Comparison of ENCODE assay signal across 1 cellular context in genomic region chr10:63464402-63465292, GRCh38.
TF ChIP-seq lines count a peak whose summit lies in the region.

No MANE protein-coding gene starts in this region.

TF ChIP-seq in IMR-90, 13 proteins besides CTCF, POLR2A, EP300 and RAD21:
- TF ChIP-seq, protein P1, sequence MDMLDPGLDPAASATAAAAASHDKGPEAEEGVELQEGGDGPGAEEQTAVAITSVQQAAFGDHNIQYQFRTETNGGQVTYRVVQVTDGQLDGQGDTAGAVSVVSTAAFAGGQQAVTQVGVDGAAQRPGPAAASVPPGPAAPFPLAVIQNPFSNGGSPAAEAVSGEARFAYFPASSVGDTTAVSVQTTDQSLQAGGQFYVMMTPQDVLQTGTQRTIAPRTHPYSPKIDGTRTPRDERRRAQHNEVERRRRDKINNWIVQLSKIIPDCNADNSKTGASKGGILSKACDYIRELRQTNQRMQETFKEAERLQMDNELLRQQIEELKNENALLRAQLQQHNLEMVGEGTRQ (IDR thresholded peaks at IDR 0.05; ENCODE audit: low read depth, low read length) = no peak
- TF ChIP-seq MXI1 (IDR thresholded peaks at IDR 0.05; ENCODE audit: borderline replicate concordance, low read depth, low read length) (0 out of 2 replicates have a peak, but pooled peaks have one; percentile 32), NFE2L2 (IDR thresholded peaks at IDR 0.05; ENCODE audit: low read depth, low read length) (no peak), RFX5 (IDR thresholded peaks at IDR 0.05; ENCODE audit: low read depth, low read length) (no peak)
- TF ChIP-seq, protein P2, sequence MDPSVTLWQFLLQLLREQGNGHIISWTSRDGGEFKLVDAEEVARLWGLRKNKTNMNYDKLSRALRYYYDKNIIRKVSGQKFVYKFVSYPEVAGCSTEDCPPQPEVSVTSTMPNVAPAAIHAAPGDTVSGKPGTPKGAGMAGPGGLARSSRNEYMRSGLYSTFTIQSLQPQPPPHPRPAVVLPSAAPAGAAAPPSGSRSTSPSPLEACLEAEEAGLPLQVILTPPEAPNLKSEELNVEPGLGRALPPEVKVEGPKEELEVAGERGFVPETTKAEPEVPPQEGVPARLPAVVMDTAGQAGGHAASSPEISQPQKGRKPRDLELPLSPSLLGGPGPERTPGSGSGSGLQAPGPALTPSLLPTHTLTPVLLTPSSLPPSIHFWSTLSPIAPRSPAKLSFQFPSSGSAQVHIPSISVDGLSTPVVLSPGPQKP (IDR thresholded peaks at IDR 0.05; ENCODE audit: borderline replicate concordance, low read depth, low read length) = no peak
